ENCODE assay signal across 1 cellular context in the genomic region with DNA sequence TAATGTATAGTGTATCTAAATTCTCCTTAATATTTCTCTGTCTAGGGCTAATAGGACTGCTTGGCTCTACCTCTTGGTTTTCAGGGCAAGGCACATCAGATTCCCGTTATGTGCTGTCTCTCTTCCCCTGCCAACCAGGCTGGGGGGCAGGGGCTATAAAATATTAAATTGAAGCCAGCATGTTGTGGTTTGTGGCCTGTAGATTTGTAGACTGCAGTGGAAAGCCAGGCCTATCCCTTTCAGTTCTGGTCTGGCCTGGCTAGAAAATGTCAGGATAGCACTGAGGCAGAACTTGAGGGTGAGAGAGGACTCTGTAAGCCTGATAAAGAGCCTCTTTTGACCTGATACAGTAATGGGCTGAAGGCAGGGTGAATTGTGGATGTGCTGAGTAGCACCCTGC.
TF ChIP-seq lines count a peak whose summit lies in the region.

No MANE protein-coding gene starts in this region.

TF ChIP-seq in endothelial cell of umbilical vein, 7 proteins besides CTCF, POLR2A, EP300 and RAD21:
- TF ChIP-seq POLR2AphosphoS5 (IDR thresholded peaks at IDR 0.05; ENCODE audit: insufficient read depth, low read depth, low read length) (peak; percentile 12), JUN (IDR thresholded peaks at IDR 0.05; ENCODE audit: borderline replicate concordance, insufficient read depth, insufficient read length, low read depth) (no peak), GATA2 (IDR thresholded peaks at IDR 0.05; ENCODE audit: insufficient read depth, insufficient read length, low read depth, low read length) (no peak), EZH2 (IDR thresholded peaks at IDR 0.05; ENCODE audit: borderline replicate concordance, low read depth, low read length, severe bottlenecking) (no peak), FOS (IDR thresholded peaks at IDR 0.05; ENCODE audit: borderline replicate concordance, insufficient read depth, low read length) (no peak)
- TF ChIP-seq, protein P1, sequence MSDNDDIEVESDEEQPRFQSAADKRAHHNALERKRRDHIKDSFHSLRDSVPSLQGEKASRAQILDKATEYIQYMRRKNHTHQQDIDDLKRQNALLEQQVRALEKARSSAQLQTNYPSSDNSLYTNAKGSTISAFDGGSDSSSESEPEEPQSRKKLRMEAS (IDR thresholded peaks at IDR 0.05; ENCODE audit: insufficient read depth, insufficient read length) = no peak
